In genomic region chr17:42596386-42596785, GRCh38 we compare ENCODE assay signal across 19 cellular contexts. TPM values are rescaled to one million over a fixed set of nuclear protein-coding genes. Genes with fewer than 3 reads are reported as not detected.
DNase-seq lines count a peak whose midpoint lies in the region; ATAC-seq and TF ChIP-seq lines count a peak whose summit lies in the region.
"Had no signal": no experiment of that assay in that cellular context is flagged by ENCODE, and none has a peak within 500 bp of the region (broad histone marks: within the 10 kb centered on the region; RNA-seq: fewer than 3 reads in every experiment).

No MANE protein-coding gene starts in this region.

- no peaks in the 10 kb centered on the region for H3K4me1 ChIP-seq in A673 (ENCODE audit: insufficient read depth, low read length, poor library complexity, severe bottlenecking)
- H3K4me1 ChIP-seq: Caco-2 had no signal

- CTCF ChIA-PET in activated CD4-positive, alpha-beta T cell treated with anti-CD3 and anti-CD28 coated beads for 36 hours (lab: Charles Lee), result no interaction called here
- CTCF ChIA-PET in activated CD4-positive, alpha-beta T cell treated with anti-CD3 and anti-CD28 coated beads, Interleukin-2, amount 10 ng/mL, durations not matched to agents 7 days and 5 days (lab: Charles Lee), result interaction anchor here (3.1 kb wide), 1 partner anchor 18 kb away, joined by 13 read pairs; the partner anchor contains the start of gene PSMC3IP
- CTCF ChIA-PET in A673 (lab: Charles Lee), result no interaction called here

- H3K9me3 ChIP-seq in A673 (ENCODE audit: low read depth, low read length, poor library complexity, severe bottlenecking), result no peaks in the 10 kb centered on the region
- H3K9me3 ChIP-seq: BLaER1 treated with 17β-estradiol and CSF1 and Interleukin-3, amounts not matched to agents 10 nM and 100 nM; Caco-2 had no signal

- no peak for DNase-seq in activated CD4-positive, alpha-beta T cell treated with anti-CD3 and anti-CD28 coated beads for 36 hours
- DNase-seq in activated CD4-positive, alpha-beta T cell treated with anti-CD3 and anti-CD28 coated beads, Interleukin-2, amount 10 ng/mL, durations not matched to agents 7 days and 5 days, result no peak
- DNase-seq in activated naive CD8-positive, alpha-beta T cell treated with anti-CD3 and anti-CD28 coated beads, Interleukin-2, amount 50 U/mL, for 24 hours, result no peak
- DNase-seq in activated naive CD8-positive, alpha-beta T cell treated with anti-CD3 and anti-CD28 coated beads for 36 hours, result no peak
- DNase-seq in type B pancreatic cell (ENCODE audit: extremely low spot score, unreplicated experiment) (no peak), A673 (ENCODE audit: low spot score) (no peak), omental fat pad (ENCODE audit: low spot score) (no peak)
- DNase-seq: 8988T, Caco-2, DMS79 treated with DMSO at 0.1 percent for 48 hours, GF-D8, GOT3, H7, HFFc6 had no signal

- TF ChIP-seq CTCF in type B pancreatic cell (conservative IDR thresholded peaks at IDR 0.05) (no peak), A673 (conservative IDR thresholded peaks at IDR 0.05; ENCODE audit: low read depth, low read length) (no peak), omental fat pad (IDR thresholded peaks at IDR 0.05) (no peak)

- H3K36me3 Mint-ChIP-seq in activated CD4-positive, alpha-beta T cell treated with anti-CD3 and anti-CD28 coated beads for 36 hours (ENCODE audit: low read depth), result peaks cover 8% of the 10 kb centered on the region
- peaks cover 18% of the 10 kb centered on the region for H3K36me3 Mint-ChIP-seq in activated CD4-positive, alpha-beta T cell treated with anti-CD3 and anti-CD28 coated beads, Interleukin-2, amount 10 ng/mL, durations not matched to agents 7 days and 5 days (ENCODE audit: low read depth)
- no peaks in the 10 kb centered on the region for H3K36me3 Mint-ChIP-seq in activated naive CD8-positive, alpha-beta T cell
- peaks cover 6% of the 10 kb centered on the region for H3K36me3 Mint-ChIP-seq in activated naive CD8-positive, alpha-beta T cell treated with anti-CD3 and anti-CD28 coated beads, Interleukin-2, amount 50 U/mL, for 24 hours (ENCODE audit: low read depth)
- peaks cover 3% of the 10 kb centered on the region for H3K36me3 Mint-ChIP-seq in activated naive CD8-positive, alpha-beta T cell treated with anti-CD3 and anti-CD28 coated beads for 36 hours
- peaks cover 14% of the 10 kb centered on the region for H3K36me3 Mint-ChIP-seq in type B pancreatic cell

- no peaks in the 10 kb centered on the region for H3K27me3 ChIP-seq in A673 (replicated peaks; ENCODE audit: insufficient read depth, low read depth, low read length, poor library complexity)
- H3K27me3 ChIP-seq: BLaER1 treated with 17β-estradiol and CSF1 and Interleukin-3, amounts not matched to agents 10 nM and 100 nM had no signal

- no peaks in the 10 kb centered on the region for H3K27me3 Mint-ChIP-seq in activated CD4-positive, alpha-beta T cell treated with anti-CD3 and anti-CD28 coated beads for 36 hours
- H3K27me3 Mint-ChIP-seq in activated CD4-positive, alpha-beta T cell treated with anti-CD3 and anti-CD28 coated beads, Interleukin-2, amount 10 ng/mL, durations not matched to agents 7 days and 5 days, result no peaks in the 10 kb centered on the region
- H3K27me3 Mint-ChIP-seq in activated naive CD8-positive, alpha-beta T cell, result no peaks in the 10 kb centered on the region
- no peaks in the 10 kb centered on the region for H3K27me3 Mint-ChIP-seq in activated naive CD8-positive, alpha-beta T cell treated with anti-CD3 and anti-CD28 coated beads, Interleukin-2, amount 50 U/mL, for 24 hours
- no peaks in the 10 kb centered on the region for H3K27me3 Mint-ChIP-seq in activated naive CD8-positive, alpha-beta T cell treated with anti-CD3 and anti-CD28 coated beads for 36 hours
- H3K27me3 Mint-ChIP-seq in type B pancreatic cell, result no peaks in the 10 kb centered on the region
- H3K27me3 Mint-ChIP-seq: B cell had no signal

- no peak overlapping the region for H3K4me3 ChIP-seq in A673 (ENCODE audit: low read depth, low read length, poor library complexity, severe bottlenecking)
- H3K4me3 ChIP-seq: BLaER1 treated with 17β-estradiol and CSF1 and Interleukin-3, amounts not matched to agents 10 nM and 100 nM had no signal

- H3K27ac Mint-ChIP-seq in activated CD4-positive, alpha-beta T cell treated with anti-CD3 and anti-CD28 coated beads for 36 hours, result peak overlapping the region; percentile 13
- no peak overlapping the region for H3K27ac Mint-ChIP-seq in activated CD4-positive, alpha-beta T cell treated with anti-CD3 and anti-CD28 coated beads, Interleukin-2, amount 10 ng/mL, durations not matched to agents 7 days and 5 days
- H3K27ac Mint-ChIP-seq in activated naive CD8-positive, alpha-beta T cell, result peak overlapping the region; percentile 0
- H3K27ac Mint-ChIP-seq in activated naive CD8-positive, alpha-beta T cell treated with anti-CD3 and anti-CD28 coated beads, Interleukin-2, amount 50 U/mL, for 24 hours, result no peak overlapping the region
- peak overlapping the region; percentile 28 for H3K27ac Mint-ChIP-seq in activated naive CD8-positive, alpha-beta T cell treated with anti-CD3 and anti-CD28 coated beads for 36 hours
- H3K27ac Mint-ChIP-seq in type B pancreatic cell, result peak overlapping the region; percentile 37
- H3K27ac Mint-ChIP-seq: B cell, HFFc6 had no signal

- no peak overlapping the region for H3K27ac ChIP-seq in A673 (ENCODE audit: low read depth, low read length, poor library complexity, severe bottlenecking)
- H3K27ac ChIP-seq: BLaER1 treated with 17β-estradiol and CSF1 and Interleukin-3, amounts not matched to agents 10 nM and 100 nM; HL-60 had no signal

- POLR2A ChIA-PET in activated CD4-positive, alpha-beta T cell treated with anti-CD3 and anti-CD28 coated beads for 36 hours (lab: Charles Lee), result no interaction called here
- POLR2A ChIA-PET in activated CD4-positive, alpha-beta T cell treated with anti-CD3 and anti-CD28 coated beads, Interleukin-2, amount 10 ng/mL, durations not matched to agents 7 days and 5 days (lab: Charles Lee), result interaction anchor here (0.5 kb wide), 1 partner anchor 32 kb away, joined by 3 read pairs; no protein-coding TSS in a partner anchor
- POLR2A ChIA-PET in A673 (lab: Charles Lee; ENCODE audit: low non-redundant PET), result no interaction called here

- no peaks in the 10 kb centered on the region for H3K36me3 ChIP-seq in A673 (ENCODE audit: insufficient read depth, low read length, poor library complexity, severe bottlenecking)

- no peak for ATAC-seq in activated CD4-positive, alpha-beta T cell treated with anti-CD3 and anti-CD28 coated beads for 36 hours
- ATAC-seq in activated naive CD8-positive, alpha-beta T cell treated with anti-CD3 and anti-CD28 coated beads, Interleukin-2, amount 50 U/mL, for 24 hours, result no peak
- no peak for ATAC-seq in omental fat pad (ENCODE audit: low FRiP score)
- ATAC-seq: HCT116 had no signal

- intact Hi-C loops in activated CD4-positive, alpha-beta T cell treated with anti-CD3 and anti-CD28 coated beads for 36 hours (cut with DNase I, micrococcal nuclease), result no loop called here
- intact Hi-C loops in A673 (cut with micrococcal nuclease; ENCODE audit: unreplicated experiment), result no loop called here

- no TSS peak for BruUV-seq in A673 (replicated peaks; lab: Mats Ljungman, UMichigan)

- H3K4me1 Mint-ChIP-seq in activated CD4-positive, alpha-beta T cell treated with anti-CD3 and anti-CD28 coated beads for 36 hours, result peaks cover 11% of the 10 kb centered on the region
- H3K4me1 Mint-ChIP-seq in activated CD4-positive, alpha-beta T cell treated with anti-CD3 and anti-CD28 coated beads, Interleukin-2, amount 10 ng/mL, durations not matched to agents 7 days and 5 days, result peaks cover 8% of the 10 kb centered on the region
- H3K4me1 Mint-ChIP-seq in activated naive CD8-positive, alpha-beta T cell (ENCODE audit: low read depth), result peaks cover 25% of the 10 kb centered on the region
- H3K4me1 Mint-ChIP-seq in activated naive CD8-positive, alpha-beta T cell treated with anti-CD3 and anti-CD28 coated beads, Interleukin-2, amount 50 U/mL, for 24 hours, result peaks cover 11% of the 10 kb centered on the region
- H3K4me1 Mint-ChIP-seq in activated naive CD8-positive, alpha-beta T cell treated with anti-CD3 and anti-CD28 coated beads for 36 hours, result peaks cover 15% of the 10 kb centered on the region
- H3K4me1 Mint-ChIP-seq in type B pancreatic cell (ENCODE audit: unreplicated experiment), result peaks cover 8% of the 10 kb centered on the region

- H3K9me3 Mint-ChIP-seq in activated CD4-positive, alpha-beta T cell treated with anti-CD3 and anti-CD28 coated beads for 36 hours (ENCODE audit: low read depth), result no peaks in the 10 kb centered on the region
- no peaks in the 10 kb centered on the region for H3K9me3 Mint-ChIP-seq in activated CD4-positive, alpha-beta T cell treated with anti-CD3 and anti-CD28 coated beads, Interleukin-2, amount 10 ng/mL, durations not matched to agents 7 days and 5 days
- no peaks in the 10 kb centered on the region for H3K9me3 Mint-ChIP-seq in activated naive CD8-positive, alpha-beta T cell (ENCODE audit: low read depth)
- H3K9me3 Mint-ChIP-seq in activated naive CD8-positive, alpha-beta T cell treated with anti-CD3 and anti-CD28 coated beads, Interleukin-2, amount 50 U/mL, for 24 hours, result no peaks in the 10 kb centered on the region
- H3K9me3 Mint-ChIP-seq in activated naive CD8-positive, alpha-beta T cell treated with anti-CD3 and anti-CD28 coated beads for 36 hours, result no peaks in the 10 kb centered on the region
- no peaks in the 10 kb centered on the region for H3K9me3 Mint-ChIP-seq in type B pancreatic cell
- H3K9me3 Mint-ChIP-seq: HFFc6 had no signal

- no peak overlapping the region for H3K4me3 Mint-ChIP-seq in activated CD4-positive, alpha-beta T cell treated with anti-CD3 and anti-CD28 coated beads for 36 hours
- no peak overlapping the region for H3K4me3 Mint-ChIP-seq in activated CD4-positive, alpha-beta T cell treated with anti-CD3 and anti-CD28 coated beads, Interleukin-2, amount 10 ng/mL, durations not matched to agents 7 days and 5 days
- H3K4me3 Mint-ChIP-seq in activated naive CD8-positive, alpha-beta T cell, result no peak overlapping the region
- H3K4me3 Mint-ChIP-seq in activated naive CD8-positive, alpha-beta T cell treated with anti-CD3 and anti-CD28 coated beads, Interleukin-2, amount 50 U/mL, for 24 hours, result no peak overlapping the region
- H3K4me3 Mint-ChIP-seq in activated naive CD8-positive, alpha-beta T cell treated with anti-CD3 and anti-CD28 coated beads for 36 hours, result no peak overlapping the region
- H3K4me3 Mint-ChIP-seq in type B pancreatic cell, result peak overlapping the region; percentile 56
- H3K4me3 Mint-ChIP-seq: B cell, HFFc6 had no signal

RNA-seq across cellular contexts. Expression of gene RETREG3, which starts 12.8 kb away (rescaled TPM):
- total RNA-seq in activated CD4-positive, alpha-beta T cell treated with anti-CD3 and anti-CD28 coated beads for 36 hours, result 10 to 100 TPM; 28.3 to 30.9 TPM
- 10 to 100 TPM; 60.2 to 65.9 TPM for total RNA-seq in activated CD4-positive, alpha-beta T cell treated with anti-CD3 and anti-CD28 coated beads, Interleukin-2, amount 10 ng/mL, durations not matched to agents 7 days and 5 days
- total RNA-seq in activated naive CD8-positive, alpha-beta T cell treated with anti-CD3 and anti-CD28 coated beads for 36 hours, result 10 to 100 TPM; 18.3 to 22.7 TPM
- total RNA-seq in type B pancreatic cell (ENCODE audit: low replicate concordance) (62.9 and 82.6 TPM in 2 replicates), A673 (2021) (23.2 and 30.0 TPM in 2 replicates), omental fat pad (10 to 100 TPM; 37.0 to 70.3 (median 55.5) TPM)

RNA-seq across cellular contexts. Expression of gene TUBG1, which starts 13.1 kb away (rescaled TPM):
- 100 to 1,000 TPM in 1 of 2 experiments, 10 to 100 TPM in 1; 76.1 to 102 TPM for total RNA-seq in activated CD4-positive, alpha-beta T cell treated with anti-CD3 and anti-CD28 coated beads for 36 hours
- 10 to 100 TPM; 61.6 TPM for total RNA-seq in activated CD4-positive, alpha-beta T cell treated with anti-CD3 and anti-CD28 coated beads, Interleukin-2, amount 10 ng/mL, durations not matched to agents 7 days and 5 days
- total RNA-seq in activated naive CD8-positive, alpha-beta T cell treated with anti-CD3 and anti-CD28 coated beads for 36 hours, result 10 to 100 TPM; 93.1 to 95.4 TPM
- 44.7 and 63.2 TPM in 2 replicates for total RNA-seq in type B pancreatic cell (ENCODE audit: low replicate concordance)
- total RNA-seq in A673 (2021), result 85.8 and 87.4 TPM in 2 replicates
- total RNA-seq in omental fat pad, result 10 to 100 TPM; 19.8 to 45.8 (median 27.1) TPM

RNA-seq across cellular contexts. Expression of gene PSMC3IP, which starts 18.9 kb away (rescaled TPM):
- total RNA-seq in activated CD4-positive, alpha-beta T cell treated with anti-CD3 and anti-CD28 coated beads for 36 hours, result 10 to 100 TPM; 27.0 to 28.9 TPM
- 10 to 100 TPM; 17.4 to 18.5 TPM for total RNA-seq in activated CD4-positive, alpha-beta T cell treated with anti-CD3 and anti-CD28 coated beads, Interleukin-2, amount 10 ng/mL, durations not matched to agents 7 days and 5 days
- 10 to 100 TPM; 32.5 to 36.2 TPM for total RNA-seq in activated naive CD8-positive, alpha-beta T cell treated with anti-CD3 and anti-CD28 coated beads for 36 hours
- 10.6 and 22.6 TPM in 2 replicates for total RNA-seq in type B pancreatic cell (ENCODE audit: low replicate concordance)
- 30.9 and 31.9 TPM in 2 replicates for total RNA-seq in A673 (2021)
- total RNA-seq in omental fat pad, result 1 to 10 TPM; 1.7 to 4.7 (median 3.3) TPM

RNA-seq across cellular contexts. Expression of gene MLX, which starts 29.5 kb away (rescaled TPM):
- 10 to 100 TPM; 38.7 to 40.7 TPM for total RNA-seq in activated CD4-positive, alpha-beta T cell treated with anti-CD3 and anti-CD28 coated beads for 36 hours
- total RNA-seq in activated CD4-positive, alpha-beta T cell treated with anti-CD3 and anti-CD28 coated beads, Interleukin-2, amount 10 ng/mL, durations not matched to agents 7 days and 5 days, result 10 to 100 TPM; 56.7 to 62.3 TPM
- 10 to 100 TPM; 57.3 to 57.5 TPM for total RNA-seq in activated naive CD8-positive, alpha-beta T cell treated with anti-CD3 and anti-CD28 coated beads for 36 hours
- 31.3 and 32.3 TPM in 2 replicates for total RNA-seq in type B pancreatic cell (ENCODE audit: low replicate concordance)
- 32.8 and 33.7 TPM in 2 replicates for total RNA-seq in A673 (2021)
- 10 to 100 TPM; 41.8 to 53.0 (median 50.3) TPM for total RNA-seq in omental fat pad

RNA-seq across cellular contexts. Expression of gene COASY, which starts 34.4 kb away (rescaled TPM):
- 100 to 1,000 TPM in 1 of 2 experiments, 10 to 100 TPM in 1; 83.3 to 105 TPM for total RNA-seq in activated CD4-positive, alpha-beta T cell treated with anti-CD3 and anti-CD28 coated beads for 36 hours
- 10 to 100 TPM; 72.5 to 86.1 TPM for total RNA-seq in activated CD4-positive, alpha-beta T cell treated with anti-CD3 and anti-CD28 coated beads, Interleukin-2, amount 10 ng/mL, durations not matched to agents 7 days and 5 days
- 100 to 1,000 TPM; 111 TPM for total RNA-seq in activated naive CD8-positive, alpha-beta T cell treated with anti-CD3 and anti-CD28 coated beads for 36 hours
- total RNA-seq in type B pancreatic cell (ENCODE audit: low replicate concordance), result 78.0 and 80.8 TPM in 2 replicates
- 71.5 and 78.2 TPM in 2 replicates for total RNA-seq in A673 (2021)
- total RNA-seq in omental fat pad, result 10 to 100 TPM; 21.8 to 33.5 (median 26.2) TPM

Comparison
In these comparisons a context has a peak if more than half of its experiments do, and no peak if none do; other contexts are left out.
1. H3K27ac Mint-ChIP-seq: peak in activated CD4-positive, alpha-beta T cell treated with anti-CD3 and anti-CD28 coated beads for 36 hours (single experiment), activated naive CD8-positive, alpha-beta T cell (single experiment), activated naive CD8-positive, alpha-beta T cell treated with anti-CD3 and anti-CD28 coated beads for 36 hours (single experiment) and type B pancreatic cell (single experiment); none in activated CD4-positive, alpha-beta T cell treated with anti-CD3 and anti-CD28 coated beads, Interleukin-2, amount 10 ng/mL, durations not matched to agents 7 days and 5 days (single experiment) and activated naive CD8-positive, alpha-beta T cell treated with anti-CD3 and anti-CD28 coated beads, Interleukin-2, amount 50 U/mL, for 24 hours (single experiment).